ENCODE assay signal across 9 cellular contexts in genomic region chr4:87499415-87500106, GRCh38. TPM values are rescaled to one million over a fixed set of nuclear protein-coding genes. Genes with fewer than 3 reads are reported as not detected.
DNase-seq lines count a peak whose midpoint lies in the region; ATAC-seq and TF ChIP-seq lines count a peak whose summit lies in the region.
"Had no signal": no experiment of that assay in that cellular context is flagged by ENCODE, and none has a peak within 500 bp of the region (broad histone marks: within the 10 kb centered on the region; RNA-seq: fewer than 3 reads in every experiment).

No MANE protein-coding gene starts in this region.

- H3K27me3 Mint-ChIP-seq in CD8-positive, alpha-beta memory T cell, result peaks cover 0 to 2% of the 10 kb centered on the region in 2 donors

- POLR2A ChIA-PET in CD8-positive, alpha-beta memory T cell (lab: Charles Lee), result no interaction called here

- DNase-seq in heart right ventricle (no peak), Right ventricle myocardium superior (no peak), tibial artery (no peak), mucosa of gallbladder (ENCODE audit: low spot score) (no peak), DMS153 treated with DMSO at 0.1 percent for 48 hours (lab: John Stamatoyannopoulos, UW; ENCODE audit: unreplicated experiment) (no peak)
- DNase-seq in CD8-positive, alpha-beta memory T cell, result no peak

- H3K4me1 Mint-ChIP-seq in CD8-positive, alpha-beta memory T cell, result peaks cover 9 to 28% (median 24%) of the 10 kb centered on the region in 3 donors

- no peak overlapping the region for H3K4me3 ChIP-seq in heart right ventricle
- H3K4me3 ChIP-seq in tibial artery, result no peak overlapping the region
- H3K4me3 ChIP-seq in CD8-positive, alpha-beta memory T cell (ENCODE audit: low read length), result no peak overlapping the region

- H3K36me3 Mint-ChIP-seq in CD8-positive, alpha-beta memory T cell, result no peaks in the 10 kb centered on the region

- H3K36me3 ChIP-seq in heart right ventricle (peaks cover 0 to 49% (median 14%) of the 10 kb centered on the region in 9 donors), tibial artery (peaks cover 26 to 58% (median 26%) of the 10 kb centered on the region in 3 donors)
- H3K36me3 ChIP-seq in CD8-positive, alpha-beta memory T cell (ENCODE audit: insufficient read depth, low read length), result no peaks in the 10 kb centered on the region

- H3K27me3 ChIP-seq in heart right ventricle (no peaks in the 10 kb centered on the region), tibial artery (no peaks in the 10 kb centered on the region)
- no peaks in the 10 kb centered on the region for H3K27me3 ChIP-seq in CD8-positive, alpha-beta memory T cell (ENCODE audit: insufficient read depth, low read length, poor library complexity, severe bottlenecking)

- 66 to 78% methylated on average over 7 of the region's 7 CpGs for WGBS in heart right ventricle, 2 donors

- H3K27ac ChIP-seq in heart right ventricle (peak overlapping the region in 7 of 10 donors; percentile 21 to 73 (median 64)), tibial artery (peak overlapping the region; percentile 64 to 67)
- no peak overlapping the region for H3K27ac ChIP-seq in CD8-positive, alpha-beta memory T cell (ENCODE audit: low read depth, low read length)

- ATAC-seq in heart right ventricle, result no peak
- no peak for ATAC-seq in Right ventricle myocardium superior (ENCODE audit: poor library complexity)
- peak; percentile 94 for ATAC-seq in HG02610 (IDR thresholded peaks at IDR 0.05; ENCODE audit: unreplicated experiment)
- ATAC-seq in HG03571 (IDR thresholded peaks at IDR 0.05; ENCODE audit: unreplicated experiment), result peak; percentile 67

- peak overlapping the region in 1 of 8 donors; percentile 2 for H3K27ac Mint-ChIP-seq in CD8-positive, alpha-beta memory T cell

- peaks cover 0 to 69% (median 52%) of the 10 kb centered on the region in 9 donors for H3K4me1 ChIP-seq in heart right ventricle
- H3K4me1 ChIP-seq in tibial artery, result peaks cover 0 to 70% (median 15%) of the 10 kb centered on the region in 4 donors
- no peaks in the 10 kb centered on the region for H3K4me1 ChIP-seq in CD8-positive, alpha-beta memory T cell (ENCODE audit: insufficient read depth, low read length)

- H3K9me3 ChIP-seq in heart right ventricle (no peaks in the 10 kb centered on the region), tibial artery (no peaks in the 10 kb centered on the region)
- H3K9me3 ChIP-seq in CD8-positive, alpha-beta memory T cell (ENCODE audit: low read length), result no peaks in the 10 kb centered on the region

- no peak for TF ChIP-seq CTCF in heart right ventricle (IDR thresholded peaks at IDR 0.05)
- no peak for TF ChIP-seq CTCF in tibial artery (IDR thresholded peaks at IDR 0.05)

- H3K9me3 Mint-ChIP-seq in CD8-positive, alpha-beta memory T cell, result no peaks in the 10 kb centered on the region

- peak overlapping the region in 2 of 7 donors; percentile 20 to 52 for H3K4me3 Mint-ChIP-seq in CD8-positive, alpha-beta memory T cell

- CTCF ChIA-PET in CD8-positive, alpha-beta memory T cell (lab: Charles Lee), result no interaction called here

- intact Hi-C loops in heart right ventricle (cut with DNase I) (no loop called here), Right ventricle myocardium superior (cut with DNase I) (no loop called here), tibial artery (cut with DNase I; ENCODE audit: low total_unique reads) (no loop called here)

RNA-seq across cellular contexts. Expression of gene SPARCL1, which starts 29.6 kb away (rescaled TPM):
- total RNA-seq in heart right ventricle, result 100 to 1,000 TPM; 131 to 494 (median 232) TPM
- 100 to 1,000 TPM; 179 to 553 TPM for polyA plus RNA-seq in heart right ventricle
- total RNA-seq in Right ventricle myocardium superior, result 361 TPM
- total RNA-seq in mucosa of gallbladder, result 539 TPM
- not detected for total RNA-seq in CD8-positive, alpha-beta memory T cell
- polyA plus RNA-seq in CD8-positive, alpha-beta memory T cell, result not detected
- total RNA-seq: T-helper 1 cell treated with Interleukin-12 subunit alpha and Interleukin-12 subunit beta and Interleukin-4 antibody, amounts not matched to agents 30 ng/mL and 1 ng/mL, for 36 hours had no signal

Comparison
In these comparisons a context has a peak if more than half of its experiments do, and no peak if none do; other contexts are left out.
1. ATAC-seq: peak in HG02610 (single experiment) and HG03571 (single experiment); none in heart right ventricle (0 of 8) and Right ventricle myocardium superior (single experiment).
2. RNA of gene SPARCL1, which starts 29.6 kb away (total RNA-seq): 539 TPM in mucosa of gallbladder (single experiment), 361 TPM in Right ventricle myocardium superior (single experiment) and 131 to 494 TPM in heart right ventricle; not detected in CD8-positive, alpha-beta memory T cell; every median in the first group is over 100 times any median in the second.